26 cellular contexts compared by ENCODE assay signal in genomic region chr11:12130180-12130980, GRCh38. TPM values are rescaled to one million over a fixed set of nuclear protein-coding genes. Genes with fewer than 3 reads are reported as not detected.
DNase-seq lines count a peak whose midpoint lies in the region; ATAC-seq and TF ChIP-seq lines count a peak whose summit lies in the region.
"Had no signal": no experiment of that assay in that cellular context is flagged by ENCODE, and none has a peak within 500 bp of the region (broad histone marks: within the 10 kb centered on the region; RNA-seq: fewer than 3 reads in every experiment).

No MANE protein-coding gene starts in this region.

- peak overlapping the region; percentile 52 for H3K27ac Mint-ChIP-seq in activated CD8-positive, alpha-beta memory T cell treated with anti-CD3 and anti-CD28 coated beads, Interleukin-2, amount 10 ng/mL, durations not matched to agents 7 days and 5 days
- H3K27ac Mint-ChIP-seq: memory B cell had no signal

- WGBS in esophagus muscularis mucosa, result 89% methylated on average over 3 of the region's 3 CpGs

- H3K4me1 ChIP-seq in esophagus muscularis mucosa (peaks cover 32 to 94% (median 81%) of the 10 kb centered on the region in 4 donors), tibial artery (peaks cover 0 to 97% (median 57%) of the 10 kb centered on the region in 4 donors), SJCRH30 (no peaks in the 10 kb centered on the region)
- H3K4me1 ChIP-seq: breast epithelium, parathyroid adenoma had no signal

- no peak overlapping the region for H3K4me3 Mint-ChIP-seq in activated CD8-positive, alpha-beta memory T cell treated with anti-CD3 and anti-CD28 coated beads, Interleukin-2, amount 10 ng/mL, durations not matched to agents 7 days and 5 days
- H3K4me3 Mint-ChIP-seq: memory B cell; naive thymus-derived CD8-positive, alpha-beta T cell had no signal

- H3K36me3 Mint-ChIP-seq in activated CD8-positive, alpha-beta memory T cell treated with anti-CD3 and anti-CD28 coated beads, Interleukin-2, amount 10 ng/mL, durations not matched to agents 7 days and 5 days, result peaks cover 7% of the 10 kb centered on the region
- H3K36me3 Mint-ChIP-seq: memory B cell; naive thymus-derived CD8-positive, alpha-beta T cell had no signal

- no peaks in the 10 kb centered on the region for H3K27me3 ChIP-seq in esophagus muscularis mucosa
- no peaks in the 10 kb centered on the region for H3K27me3 ChIP-seq in tibial artery
- H3K27me3 ChIP-seq in SJCRH30, result no peaks in the 10 kb centered on the region
- H3K27me3 ChIP-seq: breast epithelium, sigmoid colon had no signal

- TF ChIP-seq POLR2A in esophagus muscularis mucosa (IDR thresholded peaks at IDR 0.05; ENCODE audit: low read depth), result no peak

- H3K27ac ChIP-seq in esophagus muscularis mucosa (replicated peaks in 1 of 4) (peak overlapping the region; percentile 10 to 46 (median 38)), tibial artery (peak overlapping the region; percentile 19 to 48), SJCRH30 (no peak overlapping the region)
- H3K27ac ChIP-seq: breast epithelium, parathyroid adenoma, PC-9 had no signal

- no peaks in the 10 kb centered on the region for H3K27me3 Mint-ChIP-seq in activated CD8-positive, alpha-beta memory T cell treated with anti-CD3 and anti-CD28 coated beads, Interleukin-2, amount 10 ng/mL, durations not matched to agents 7 days and 5 days

- intact Hi-C loops in esophagus muscularis mucosa (cut with DNase I), result no loop called here
- intact Hi-C loops in tibial artery (cut with DNase I; ENCODE audit: low total_unique reads), result no loop called here

- CTCF ChIA-PET in activated CD8-positive, alpha-beta memory T cell treated with anti-CD3 and anti-CD28 coated beads, Interleukin-2, amount 10 ng/mL, durations not matched to agents 7 days and 5 days (lab: Charles Lee), result interaction anchor here (0.6 to 1.3 kb wide), 2 partner anchors 31 to 33 kb away, joined by 3 read pairs; no protein-coding TSS in a partner anchor

- peaks cover 54% of the 10 kb centered on the region for H3K4me1 Mint-ChIP-seq in activated CD8-positive, alpha-beta memory T cell treated with anti-CD3 and anti-CD28 coated beads, Interleukin-2, amount 10 ng/mL, durations not matched to agents 7 days and 5 days
- H3K4me1 Mint-ChIP-seq: memory B cell had no signal

- no peak for DNase-seq in activated CD8-positive, alpha-beta memory T cell treated with anti-CD3 and anti-CD28 coated beads, Interleukin-2, amount 10 ng/mL, durations not matched to agents 7 days and 5 days
- DNase-seq in activated CD8-positive, alpha-beta memory T cell treated with anti-CD3 and anti-CD28 coated beads for 24 hours, result no peak
- DNase-seq in RPMI8226, result peak; percentile 64
- DNase-seq in esophagus muscularis mucosa (ENCODE audit: extremely low spot score), result no peak
- DNase-seq in tibial artery, result no peak
- DNase-seq in NCI-H82 (lab: John Stamatoyannopoulos, UW), result no peak
- DNase-seq in foreskin melanocyte, result no peak
- DNase-seq in SJCRH30, result no peak
- DNase-seq: ACHN; activated CD4-positive, alpha-beta T cell treated with anti-CD3 and anti-CD28 coated beads, Interleukin-2, amount 50 U/mL, for 1 hour; activated T-cell treated with anti-CD3 and anti-CD28 coated beads, Interleukin-2, amount 50 U/mL, for 1 hour; C1 segment of cervical spinal cord; dermis blood vessel endothelial cell; kidney glomerular epithelial cell; naive thymus-derived CD8-positive, alpha-beta T cell; NCI-H1417 treated with DMSO at 0.1 percent for 48 hours; NCI-H526 treated with DMSO at 0.1 percent for 48 hours; PC-9; sigmoid colon; SK-N-SH; stimulated activated CD4-positive, alpha-beta T cell treated with anti-CD3 and anti-CD28 coated beads, Interleukin-1b, Interleukin-23, amount 100 ng/mL, for 48 hours; stimulated activated naive CD4-positive, alpha-beta T cell treated with Interleukin-2 at 50 U/mL for 16 hours had no signal

- H3K36me3 ChIP-seq in esophagus muscularis mucosa (no peaks in the 10 kb centered on the region), tibial artery (no peaks in the 10 kb centered on the region), SJCRH30 (no peaks in the 10 kb centered on the region)
- H3K36me3 ChIP-seq: breast epithelium, sigmoid colon had no signal

- TF ChIP-seq EP300 in esophagus muscularis mucosa (IDR thresholded peaks at IDR 0.05), result no peak

- H3K4me3 ChIP-seq in esophagus muscularis mucosa (no peak overlapping the region), tibial artery (no peak overlapping the region), SJCRH30 (no peak overlapping the region)
- H3K4me3 ChIP-seq: breast epithelium, GM12878, PC-9, sigmoid colon had no signal

- H3K9me3 ChIP-seq in esophagus muscularis mucosa, result no peaks in the 10 kb centered on the region
- H3K9me3 ChIP-seq in tibial artery, result no peaks in the 10 kb centered on the region
- no peaks in the 10 kb centered on the region for H3K9me3 ChIP-seq in SJCRH30 (replicated peaks)
- H3K9me3 ChIP-seq: breast epithelium, sigmoid colon, SK-N-SH had no signal

- ATAC-seq in activated CD8-positive, alpha-beta memory T cell treated with anti-CD3 and anti-CD28 coated beads, Interleukin-2, amount 10 ng/mL, durations not matched to agents 7 days and 5 days, result no peak
- ATAC-seq: GM12878; naive thymus-derived CD8-positive, alpha-beta T cell had no signal

- H3K9me3 Mint-ChIP-seq in activated CD8-positive, alpha-beta memory T cell treated with anti-CD3 and anti-CD28 coated beads, Interleukin-2, amount 10 ng/mL, durations not matched to agents 7 days and 5 days (ENCODE audit: low read depth), result no peaks in the 10 kb centered on the region
- H3K9me3 Mint-ChIP-seq: memory B cell; naive thymus-derived CD8-positive, alpha-beta T cell had no signal

- TF ChIP-seq CTCF in esophagus muscularis mucosa (IDR thresholded peaks at IDR 0.05), result no peak
- TF ChIP-seq CTCF in tibial artery (IDR thresholded peaks at IDR 0.05), result no peak

RNA-seq across cellular contexts. Expression of gene MICAL2, which starts 20.0 kb away (rescaled TPM):
- 100 to 1,000 TPM; 120 to 168 TPM for total RNA-seq in activated CD8-positive, alpha-beta memory T cell treated with anti-CD3 and anti-CD28 coated beads, Interleukin-2, amount 10 ng/mL, durations not matched to agents 7 days and 5 days
- total RNA-seq in esophagus muscularis mucosa, result 100 to 1,000 TPM; 195 to 499 (median 259) TPM
- total RNA-seq in SJCRH30 (2014; rRNA removed; shearing (Covaris generic)), result 5.9 and 7.8 TPM in 2 replicates

Comparison
In these comparisons a context has a peak if more than half of its experiments do, and no peak if none do; other contexts are left out.
1. RNA of gene MICAL2, which starts 20.0 kb away (total RNA-seq): 195 to 499 TPM in esophagus muscularis mucosa and 120 to 168 TPM in activated CD8-positive, alpha-beta memory T cell treated with anti-CD3 and anti-CD28 coated beads, Interleukin-2, amount 10 ng/mL, durations not matched to agents 7 days and 5 days; 5.9 to 7.8 TPM in SJCRH30; every median in the first group is over 10 times any median in the second.